In the genomic region with DNA sequence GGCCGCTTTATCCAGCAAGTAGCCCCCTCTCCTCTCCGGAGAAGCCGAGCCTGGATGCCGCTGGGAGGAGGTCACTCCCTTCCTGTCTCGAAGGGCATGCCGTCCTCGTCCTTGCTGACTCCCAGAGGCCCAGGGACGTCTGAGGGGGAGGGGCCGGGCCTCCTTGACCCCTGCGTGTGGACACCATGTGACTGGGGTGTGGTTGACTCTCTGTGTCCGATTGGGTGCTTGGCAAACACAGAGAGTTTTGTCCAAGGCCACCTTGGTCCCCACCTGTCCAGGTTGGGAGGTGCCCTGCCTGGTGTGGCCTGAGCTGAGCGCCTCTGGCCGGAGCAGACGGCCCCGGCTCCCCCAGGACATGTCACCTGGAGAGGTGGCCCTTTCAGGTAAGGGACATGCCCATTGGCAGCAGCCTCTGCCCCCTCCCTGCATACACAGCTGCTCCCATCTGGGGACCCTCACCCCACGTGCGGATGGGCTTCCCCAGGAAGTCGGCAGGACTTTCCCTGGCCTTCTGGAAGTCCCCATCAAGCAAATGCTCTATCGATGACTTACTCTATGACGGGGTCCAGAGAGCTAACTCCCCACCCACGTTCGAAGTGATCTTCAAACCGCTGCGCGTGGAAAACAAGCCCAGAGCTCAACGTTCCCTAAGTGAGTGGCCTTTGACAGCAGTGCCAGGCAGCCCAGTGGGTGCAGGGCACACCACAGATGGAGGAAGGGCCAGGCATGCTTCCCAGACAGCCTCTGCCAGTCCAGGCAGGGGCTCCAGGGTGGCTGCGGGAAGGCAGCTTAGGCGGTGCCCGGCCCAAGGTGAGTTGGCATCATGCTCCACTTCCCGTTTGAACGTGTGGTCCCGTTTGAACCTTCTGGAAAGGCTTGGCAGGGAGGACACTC, we compare ENCODE assay signal across 1 cellular context.
TF ChIP-seq lines count a peak whose summit lies in the region.

Gene SMIM38 (plus strand): TSS at position 634 of the 897 bp plus-strand sequence. CDS start 1,912 bp downstream, outside the sequence.

TF ChIP-seq in K562, 482 proteins besides CTCF, POLR2A, EP300 and RAD21 (continued from another document):
- peak; percentile 63; the same call in 1 of the 2 replicates for TF ChIP-seq MGA (IDR thresholded peaks at IDR 0.05)
- peak; percentile 58; the same call in 1 of the 2 replicates for TF ChIP-seq L3MBTL2 (IDR thresholded peaks at IDR 0.05)
- no peak for TF ChIP-seq TRIM28 (IDR thresholded peaks at IDR 0.05)
- no peak for TF ChIP-seq SETDB1 (IDR thresholded peaks at IDR 0.05; ENCODE audit: low read length)
- TF ChIP-seq HIVEP1 (CRISPR knock-in tag; IDR thresholded peaks at IDR 0.05), result no peak
- TF ChIP-seq PTBP1 (IDR thresholded peaks at IDR 0.05; ENCODE audit: low read depth, low read length), result no peak
- TF ChIP-seq CTBP1 (IDR thresholded peaks at IDR 0.05; ENCODE audit: borderline replicate concordance), result no peak
- no peak for TF ChIP-seq PRMT5 (CRISPR knock-in tag; IDR thresholded peaks at IDR 0.05)
- no peak for TF ChIP-seq PML (IDR thresholded peaks at IDR 0.05; ENCODE audit: low read length)
- TF ChIP-seq NONO (IDR thresholded peaks at IDR 0.05; ENCODE audit: low read depth in 2 of 2, low read length in 1 of 2), result no peak
- no peak for TF ChIP-seq STAT5B (CRISPR knock-in tag; IDR thresholded peaks at IDR 0.05)
- TF ChIP-seq USF2 (CRISPR knock-in tag; IDR thresholded peaks at IDR 0.05), result peak; percentile 66
- peak; percentile 44; the same call in 1 of the 2 replicates for TF ChIP-seq POLR2G (IDR thresholded peaks at IDR 0.05; ENCODE audit: low read depth, low read length)
- TF ChIP-seq MAZ (CRISPR knock-in tag; conservative IDR thresholded peaks at IDR 0.05 in 1 of 2, IDR thresholded peaks at IDR 0.05 in 1 of 2), result no peak
- TF ChIP-seq NELFE (IDR thresholded peaks at IDR 0.05; ENCODE audit: insufficient read depth, insufficient read length), result no peak
- no peak for TF ChIP-seq POU5F1 (IDR thresholded peaks at IDR 0.05; ENCODE audit: borderline replicate concordance, low read depth, low read length, partially characterized antibody)
- no peak for TF ChIP-seq ZBTB1 (CRISPR knock-in tag; IDR thresholded peaks at IDR 0.05; ENCODE audit: borderline replicate concordance, low read depth)
- no peak for TF ChIP-seq MYNN (IDR thresholded peaks at IDR 0.05)
- TF ChIP-seq MYNN (CRISPR knock-in tag; IDR thresholded peaks at IDR 0.05), result no peak
- no peak for TF ChIP-seq CBX8 (IDR thresholded peaks at IDR 0.05; ENCODE audit: borderline replicate concordance, extremely low read depth, low read depth, low read length, poor library complexity, severe bottlenecking)
- no peak for TF ChIP-seq SMARCA4 (IDR thresholded peaks at IDR 0.05)
- TF ChIP-seq, protein P1, sequence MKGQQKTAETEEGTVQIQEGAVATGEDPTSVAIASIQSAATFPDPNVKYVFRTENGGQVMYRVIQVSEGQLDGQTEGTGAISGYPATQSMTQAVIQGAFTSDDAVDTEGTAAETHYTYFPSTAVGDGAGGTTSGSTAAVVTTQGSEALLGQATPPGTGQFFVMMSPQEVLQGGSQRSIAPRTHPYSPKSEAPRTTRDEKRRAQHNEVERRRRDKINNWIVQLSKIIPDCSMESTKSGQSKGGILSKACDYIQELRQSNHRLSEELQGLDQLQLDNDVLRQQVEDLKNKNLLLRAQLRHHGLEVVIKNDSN (CRISPR knock-in tag; IDR thresholded peaks at IDR 0.05), result 0 out of 2 replicates have a peak, but pooled peaks have one; percentile 44
- TF ChIP-seq NR3C1 (CRISPR knock-in tag; IDR thresholded peaks at IDR 0.05), result no peak
- TF ChIP-seq U2AF1 (optimal IDR thresholded peaks at IDR 0.05; ENCODE audit: low read depth, low read length), result no peak
- no peak for TF ChIP-seq ZNF324 (CRISPR knock-in tag; IDR thresholded peaks at IDR 0.05)
- TF ChIP-seq CXXC5 (CRISPR knock-in tag; IDR thresholded peaks at IDR 0.05), result peak; percentile 63
- no peak for TF ChIP-seq ZBTB9 (CRISPR knock-in tag; IDR thresholded peaks at IDR 0.05)
- no peak for TF ChIP-seq SMARCC2 (IDR thresholded peaks at IDR 0.05; ENCODE audit: low read depth)
- TF ChIP-seq SMAD4 (CRISPR knock-in tag; conservative IDR thresholded peaks at IDR 0.05), result 0 out of 2 replicates have a peak, but pooled peaks have one; percentile 18
- TF ChIP-seq ZNF583 (CRISPR knock-in tag; IDR thresholded peaks at IDR 0.05), result no peak
- no peak for TF ChIP-seq POLR2H (tag; IDR thresholded peaks at IDR 0.05; ENCODE audit: low read depth)
- no peak for TF ChIP-seq TOE1 (IDR thresholded peaks at IDR 0.05; ENCODE audit: borderline replicate concordance)
- TF ChIP-seq TOE1 (CRISPR knock-in tag; IDR thresholded peaks at IDR 0.05; ENCODE audit: borderline replicate concordance, low read depth), result no peak
TF ChIP-seq in K562: peak in this region for 13.
